Comparison of ENCODE assay signal across 25 cellular contexts in genomic region chr6:27400877-27401642, GRCh38. TPM values are rescaled to one million over a fixed set of nuclear protein-coding genes. Genes with fewer than 3 reads are reported as not detected.
DNase-seq lines count a peak whose midpoint lies in the region; ATAC-seq, FAIRE-seq and TF ChIP-seq lines count a peak whose summit lies in the region.
"Had no signal": no experiment of that assay in that cellular context is flagged by ENCODE, and none has a peak within 500 bp of the region (broad histone marks: within the 10 kb centered on the region; RNA-seq: fewer than 3 reads in every experiment).

No MANE protein-coding gene starts in this region.

- H3K4me3 ChIP-seq in HCT116 (replicated peaks in 1 of 2; ENCODE audit: low read depth in 1 of 2, low read length in 2 of 2) (no peak overlapping the region), PC-3 (ENCODE audit: low read length) (peak overlapping the region; percentile 11; the same call in 1 of the 2 replicates), K562 (no peak overlapping the region), tibial nerve (no peak overlapping the region)
- H3K4me3 ChIP-seq: A549; BLaER1 treated with 17β-estradiol and CSF1 and Interleukin-3, amounts not matched to agents 10 nM and 100 nM; GM23248 had no signal

- H3K4me1 ChIP-seq in HCT116 (ENCODE audit: control insufficient read depth in 1 of 2, insufficient read depth in 2 of 2, low read length in 2 of 2) (no peaks in the 10 kb centered on the region), PC-3 (ENCODE audit: insufficient read depth, low read length) (no peaks in the 10 kb centered on the region), K562 (replicated peaks in 1 of 2; ENCODE audit: control insufficient read depth in 2 of 2, insufficient read depth in 2 of 2, low read length in 2 of 2) (no peaks in the 10 kb centered on the region), tibial nerve (no peaks in the 10 kb centered on the region)
- H3K4me1 ChIP-seq: A549, BE2C had no signal

- POLR2A ChIA-PET in HCT116 (lab: Charles Lee) (no interaction called here), PC-3 (lab: Charles Lee; ENCODE audit: unreplicated experiment) (no interaction called here), K562 (lab: Yijun Ruan, JAX) (interaction anchor here (0.6 to 1.1 kb wide), 2 partner anchors 14 to 1252 kb away, joined by 3 read pairs; no protein-coding TSS in a partner anchor)

- DNase-seq in HCT116 (ENCODE audit: low read depth, low spot score) (no peak), PC-3 (no peak), K562 (ENCODE audit: extremely low read depth in 1 of 4, low spot score in 3 of 4) (no peak), endothelial cell (ENCODE audit: low spot score) (no peak), HUDEP-2 (lab: John Stamatoyannopoulos, UW; ENCODE audit: unreplicated experiment in 76 of 76) (no peak), tibial nerve (ENCODE audit: low spot score in 2 of 2) (no peak)
- DNase-seq in activated naive CD8-positive, alpha-beta T cell treated with anti-CD3 and anti-CD28 coated beads for 36 hours = no peak
- DNase-seq: 8988T; ACHN; AML-193; BE2C; CD4-positive, alpha-beta T cell; CD8-positive, alpha-beta memory T cell; DMS 273 treated with DMSO at 0.1 percent for 48 hours; DMS53; DMS79 treated with DMSO at 0.1 percent for 48 hours; GF-D8; GM23248; H9 had no signal

- no peak overlapping the region for H3K27ac ChIP-seq in HCT116 (ENCODE audit: low read depth, low read length)
- no peak overlapping the region for H3K27ac ChIP-seq in PC-3 (ENCODE audit: low read length)
- no peak overlapping the region for H3K27ac ChIP-seq in K562 (ENCODE audit: extremely low read depth, low read depth, low read length)
- H3K27ac ChIP-seq in tibial nerve = no peak overlapping the region
- H3K27ac ChIP-seq: A549; BLaER1 treated with 17β-estradiol and CSF1 and Interleukin-3, amounts not matched to agents 10 nM and 100 nM; GM23248 had no signal

- TF ChIP-seq CTCF in HCT116 (IDR thresholded peaks at IDR 0.05 in 2 of 3, conservative IDR thresholded peaks at IDR 0.05 in 1 of 3; ENCODE audit: borderline replicate concordance in 1 of 3, insufficient read depth in 1 of 3, low read depth in 2 of 3, low read length in 2 of 3) = no peak
- TF ChIP-seq CTCF in PC-3 (conservative IDR thresholded peaks at IDR 0.05; ENCODE audit: low read depth, low read length) = no peak
- no peak for TF ChIP-seq CTCF in K562 (IDR thresholded peaks at IDR 0.05 in 2 of 3, conservative IDR thresholded peaks at IDR 0.05 in 1 of 3; ENCODE audit: insufficient read depth in 2 of 3, low read depth in 1 of 3, low read length in 3 of 3)
- no peak for TF ChIP-seq CTCF in endothelial cell (IDR thresholded peaks at IDR 0.05; ENCODE audit: unreplicated experiment)
- TF ChIP-seq CTCF in tibial nerve (IDR thresholded peaks at IDR 0.05) = no peak

- peaks cover 2% of the 10 kb centered on the region for H3K27me3 Mint-ChIP-seq in endothelial cell (ENCODE audit: unreplicated experiment)
- no peaks in the 10 kb centered on the region for H3K27me3 Mint-ChIP-seq in activated naive CD8-positive, alpha-beta T cell treated with anti-CD3 and anti-CD28 coated beads for 36 hours
- H3K27me3 Mint-ChIP-seq: CD4-positive, alpha-beta T cell had no signal

- ATAC-seq in HCT116 (no peak), PC-3 (no peak), K562 (no peak), GM21825 (IDR thresholded peaks at IDR 0.05; ENCODE audit: unreplicated experiment) (no peak)
- ATAC-seq: A549 had no signal

- H3K9me3 Mint-ChIP-seq in endothelial cell (ENCODE audit: unreplicated experiment) = peaks cover 34% of the 10 kb centered on the region
- H3K9me3 Mint-ChIP-seq in activated naive CD8-positive, alpha-beta T cell treated with anti-CD3 and anti-CD28 coated beads for 36 hours = peaks cover 50% of the 10 kb centered on the region

- TF ChIP-seq EP300 in K562 (IDR thresholded peaks at IDR 0.05; ENCODE audit: low read length) (no peak), tibial nerve (IDR thresholded peaks at IDR 0.05) (no peak)

- peaks cover 8 to 18% of the 10 kb centered on the region in 2 experiments; a peak in 3 of 4 replicates for H3K9me3 ChIP-seq in HCT116 (ENCODE audit: control insufficient read depth in 1 of 2, insufficient read depth in 1 of 2, low read depth in 1 of 2, low read length in 2 of 2)
- peaks cover 34% of the 10 kb centered on the region for H3K9me3 ChIP-seq in PC-3 (ENCODE audit: low read length)
- peaks cover 15% of the 10 kb centered on the region for H3K9me3 ChIP-seq in K562 (replicated peaks; ENCODE audit: control insufficient read depth, insufficient read depth, low read depth, low read length)
- H3K9me3 ChIP-seq in tibial nerve = peaks cover 0 to 68% (median 29%) of the 10 kb centered on the region in 4 donors
- H3K9me3 ChIP-seq: BE2C had no signal

- H3K9ac ChIP-seq in HCT116 (ENCODE audit: low read length) (no peak overlapping the region), PC-3 (ENCODE audit: low read length) (no peak overlapping the region), K562 (ENCODE audit: insufficient read depth in 1 of 2, low read depth in 2 of 2, low read length in 2 of 2) (no peak overlapping the region)
- H3K9ac ChIP-seq: BLaER1 treated with 17β-estradiol and CSF1 and Interleukin-3, amounts not matched to agents 10 nM and 100 nM; GM23248 had no signal

- intact Hi-C loops in HCT116 (cut with micrococcal nuclease) = no loop called here
- intact Hi-C loops in PC-3 (cut with micrococcal nuclease) = no loop called here
- intact Hi-C loops in K562 (cut with micrococcal nuclease) = no loop called here

- no peaks in the 10 kb centered on the region for H3K4me1 Mint-ChIP-seq in endothelial cell (ENCODE audit: unreplicated experiment)
- no peaks in the 10 kb centered on the region for H3K4me1 Mint-ChIP-seq in activated naive CD8-positive, alpha-beta T cell treated with anti-CD3 and anti-CD28 coated beads for 36 hours
- H3K4me1 Mint-ChIP-seq: CD14-positive monocyte; CD8-positive, alpha-beta memory T cell; H9 had no signal

- RAD21 ChIA-PET in HCT116 (lab: Charles Lee; ENCODE audit: low non-redundant PET in 1 of 2, low total read pairs in 2 of 2, uncharacterized antibody in 2 of 2, unreplicated experiment in 2 of 2) = no interaction called here

- FAIRE-seq in K562 (lab: Jason Lieb, UNC) = no peak
- FAIRE-seq: A549, D721Med, GM12892 had no signal

- H3K27me3 ChIP-seq in HCT116 (ENCODE audit: insufficient read depth, low read length) (no peaks in the 10 kb centered on the region), PC-3 (ENCODE audit: low read length) (no peaks in the 10 kb centered on the region), K562 (ENCODE audit: control insufficient read depth in 2 of 2, insufficient read depth in 2 of 2, low read length in 2 of 2) (no peaks in the 10 kb centered on the region), tibial nerve (no peaks in the 10 kb centered on the region)
- H3K27me3 ChIP-seq: BE2C; BLaER1 treated with 17β-estradiol and CSF1 and Interleukin-3, amounts not matched to agents 10 nM and 100 nM had no signal

- H3K36me3 Mint-ChIP-seq in endothelial cell (ENCODE audit: low read depth, unreplicated experiment) = peaks cover 70% of the 10 kb centered on the region
- H3K36me3 Mint-ChIP-seq in activated naive CD8-positive, alpha-beta T cell treated with anti-CD3 and anti-CD28 coated beads for 36 hours = peaks cover 73% of the 10 kb centered on the region

- H3F3A ChIP-seq in PC-3 (ENCODE audit: low read length, unreplicated experiment) = no peaks in the 10 kb centered on the region

- WGBS in K562 (ENCODE audit: insufficient coverage, low coverage, missing lambda C conversion rate) = 72% methylated on average over 16 of the region's 16 CpGs
- WGBS in tibial nerve, 2 donors = 96 to 97% methylated on average over 16 of the region's 16 CpGs

- H3K9me1 ChIP-seq in K562 (ENCODE audit: control insufficient read depth, insufficient read depth, low read length) = no peaks in the 10 kb centered on the region

- no peak overlapping the region for H2AFZ ChIP-seq in HCT116 (ENCODE audit: low read depth, low read length, poor library complexity, severe bottlenecking)
- H2AFZ ChIP-seq in PC-3 (ENCODE audit: low read length) = no peak overlapping the region
- H2AFZ ChIP-seq in K562 (ENCODE audit: low read depth, low read length) = no peak overlapping the region
- H2AFZ ChIP-seq: GM23248 had no signal

- BruUV-seq in HCT116 (replicated peaks; lab: Mats Ljungman, UMichigan) = no TSS peak
- BruUV-seq in PC-3 (replicated peaks; lab: Mats Ljungman, UMichigan) = no TSS peak
- BruUV-seq in K562 (replicated peaks; lab: Mats Ljungman, UMichigan) = TSS peak; percentile 6

- H3K9me2 ChIP-seq in HCT116 (ENCODE audit: insufficient read depth) = no peaks in the 10 kb centered on the region
- H3K9me2 ChIP-seq in PC-3 (replicated peaks; ENCODE audit: low read length) = no peaks in the 10 kb centered on the region

- in situ Hi-C loops in K562 (cut with MboI) = no loop called here

- no peak overlapping the region for H3K4me2 ChIP-seq in HCT116 (ENCODE audit: low read length)
- H3K4me2 ChIP-seq in PC-3 (ENCODE audit: low read length) = no peak overlapping the region
- H3K4me2 ChIP-seq in K562 (ENCODE audit: insufficient read depth, low read length) = no peak overlapping the region
- H3K4me2 ChIP-seq: A549; BLaER1 treated with 17β-estradiol and CSF1 and Interleukin-3, amounts not matched to agents 10 nM and 100 nM had no signal

- H3K36me3 ChIP-seq in HCT116 (ENCODE audit: control insufficient read depth in 1 of 2, insufficient read depth in 2 of 2, low read length in 2 of 2) = no peaks in the 10 kb centered on the region
- H3K36me3 ChIP-seq in PC-3 (ENCODE audit: low read depth, low read length) = peaks cover 57% of the 10 kb centered on the region
- H3K36me3 ChIP-seq in K562 (ENCODE audit: control insufficient read depth, insufficient read depth, low read length) = peaks cover 19% of the 10 kb centered on the region; the same call in 1 of the 3 replicates
- peaks cover 0 to 83% (median 16%) of the 10 kb centered on the region in 3 donors for H3K36me3 ChIP-seq in tibial nerve
- H3K36me3 ChIP-seq: BE2C had no signal

- peak overlapping the region; percentile 84 for H3K4me3 Mint-ChIP-seq in endothelial cell (ENCODE audit: unreplicated experiment)
- H3K4me3 Mint-ChIP-seq in activated naive CD8-positive, alpha-beta T cell treated with anti-CD3 and anti-CD28 coated beads for 36 hours = no peak overlapping the region
- H3K4me3 Mint-ChIP-seq: CD14-positive monocyte; CD4-positive, alpha-beta T cell; CD8-positive, alpha-beta memory T cell; H9 had no signal

- no peaks in the 10 kb centered on the region for H3K79me2 ChIP-seq in HCT116 (ENCODE audit: insufficient read depth, low read length)
- H3K79me2 ChIP-seq in PC-3 (ENCODE audit: low read length) = no peaks in the 10 kb centered on the region
- H3K79me2 ChIP-seq in K562 (ENCODE audit: control insufficient read depth, insufficient read depth, low read length) = no peaks in the 10 kb centered on the region

- H4K20me1 ChIP-seq in HCT116 (ENCODE audit: insufficient read depth) (no peaks in the 10 kb centered on the region), PC-3 (ENCODE audit: low read length) (no peaks in the 10 kb centered on the region), K562 (replicated peaks; ENCODE audit: control insufficient read depth, insufficient read depth, low read length) (no peaks in the 10 kb centered on the region)
- H4K20me1 ChIP-seq: BLaER1 treated with 17β-estradiol and CSF1 and Interleukin-3, amounts not matched to agents 10 nM and 100 nM had no signal

- TF ChIP-seq POLR2A in HCT116 (IDR thresholded peaks at IDR 0.05; ENCODE audit: borderline replicate concordance, extremely low read depth, insufficient read depth, insufficient read length) (no peak), K562 (conservative IDR thresholded peaks at IDR 0.05) (no peak), tibial nerve (IDR thresholded peaks at IDR 0.05) (no peak)

- CTCF ChIA-PET in HCT116 (lab: Charles Lee) = no interaction called here
- CTCF ChIA-PET in PC-3 (lab: Charles Lee) = no interaction called here
- CTCF ChIA-PET in K562 (lab: Yijun Ruan, JAX; ENCODE audit: low intra/inter-chr PET ratio) = no interaction called here

- H3K27ac Mint-ChIP-seq in endothelial cell (ENCODE audit: unreplicated experiment) = no peak overlapping the region
- H3K27ac Mint-ChIP-seq in activated naive CD8-positive, alpha-beta T cell treated with anti-CD3 and anti-CD28 coated beads for 36 hours = no peak overlapping the region
- H3K27ac Mint-ChIP-seq: CD14-positive monocyte; CD4-positive, alpha-beta T cell; CD8-positive, alpha-beta memory T cell; H9 had no signal

- TF ChIP-seq RAD21 in HCT116 (IDR thresholded peaks at IDR 0.05; ENCODE audit: low read depth) (no peak), K562 (CRISPR knock-in tag; conservative IDR thresholded peaks at IDR 0.05 in 1 of 2, IDR thresholded peaks at IDR 0.05 in 1 of 2) (no peak)

RNA-seq across cellular contexts. Expression of gene ZNF391, which starts 12.5 kb away (rescaled TPM):
- total RNA-seq in HCT116 (2021; ENCODE audit: unreplicated experiment) (1.1 TPM), PC-3 (2014; rRNA removed) (1.7 and 5.9 TPM in 2 replicates), K562 (2014; rRNA removed) (4.0 and 7.2 TPM in 2 replicates), K562 (2014; rRNA removed; fragmentation: Illumina TruSeq; extraction: Trizol) (6.0 TPM in 2 replicates), K562 (2015; rRNA removed; fragmentation: Illumina TruSeq; extraction: Trizol) (4.6 and 5.5 TPM in 2 replicates), K562 (2021) (5.7 and 5.8 TPM in 2 replicates), endothelial cell (ENCODE audit: unreplicated experiment) (6.7 TPM), tibial nerve (1 to 10 TPM; 2.4 to 3.7 (median 3.3) TPM)
- 1.1 and 1.4 TPM in 2 replicates for polyA plus RNA-seq in HCT116 (2012)
- 2.2 and 8.8 TPM in 2 replicates for total RNA-seq in K562 (2011; cell fraction: chromatin; rRNA removed; ENCODE audit: low replicate concordance)
- total RNA-seq in K562 (2011; cell fraction: nucleolus; rRNA removed) = 2.0 and 2.9 TPM in 2 replicates
- 5.6 and 9.8 TPM in 2 replicates for total RNA-seq in K562 (2011; cell fraction: nucleoplasm; rRNA removed)
- polyA plus RNA-seq in K562 (2011; rRNA removed) (8.0 and 9.3 TPM in 2 replicates), K562 (2014; fragmentation: Illumina TruSeq; extraction: Trizol) (7.8 and 10.1 TPM in 2 replicates), K562 (2014; fragmentation: Nextera tagmentation; extraction: Ambion mirVana) (1 to 10 TPM; 2.3 to 2.5 TPM), K562 (2014; rRNA removed) (5.6 and 5.9 TPM in 2 replicates)
- 2.2 and 6.6 TPM in 2 replicates for polyA plus RNA-seq in K562 (2011; cell fraction: cytosol; rRNA removed)
- polyA plus RNA-seq in K562 (2011; cell fraction: nucleus; rRNA removed) = 3.2 and 3.9 TPM in 2 replicates
- 3.8 and 5.0 TPM in 2 replicates for polyA plus RNA-seq in K562 (2012)
- 5.8 and 7.7 TPM in 2 replicates for polyA minus RNA-seq in K562 (2011; rRNA and poly(A)+ RNA removed)
- polyA minus RNA-seq in K562 (2011; cell fraction: cytosol; rRNA and poly(A)+ RNA removed) = 2.1 and 3.1 TPM in 2 replicates
- 2.0 and 3.8 TPM in 2 replicates for polyA minus RNA-seq in K562 (2011; cell fraction: nucleus; rRNA and poly(A)+ RNA removed)
- total RNA-seq in activated naive CD8-positive, alpha-beta T cell treated with anti-CD3 and anti-CD28 coated beads for 36 hours = 1 to 10 TPM; 4.8 to 6.8 TPM

Comparison
In these comparisons a context has a peak if more than half of its experiments do, and no peak if none do; other contexts are left out.
1. Of the 22 proteins assayed by ChIP-seq in both K562 and HCT116: peak only in K562: none; only in HCT116: none; in both: ZNF274; in neither: 20; mixed calls (peak in some experiments, not most) for 1.